ENCODE assay signal across 27 cellular contexts in the genomic region with DNA sequence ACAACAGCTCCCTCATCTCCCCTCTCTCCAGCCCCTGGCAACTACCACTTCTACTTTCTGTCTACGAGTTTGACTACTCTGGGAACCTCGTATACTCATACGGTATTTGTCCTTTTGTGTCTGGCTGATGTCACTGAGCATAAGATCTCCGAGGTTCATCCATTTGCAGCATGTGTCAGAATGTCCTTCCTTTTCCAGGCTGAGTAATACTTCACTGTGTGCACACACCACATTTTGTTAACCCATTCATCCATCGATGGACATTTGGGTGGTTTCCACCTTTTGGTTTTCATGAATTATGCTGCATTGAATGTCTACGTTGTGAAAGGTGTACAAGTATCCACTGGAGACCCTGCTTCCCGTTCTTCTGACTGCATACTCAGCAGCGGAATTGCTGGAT. TPM values are rescaled to one million over a fixed set of nuclear protein-coding genes. Genes with fewer than 3 reads are reported as not detected.
DNase-seq lines count a peak whose midpoint lies in the region; ATAC-seq, FAIRE-seq and TF ChIP-seq lines count a peak whose summit lies in the region.
"Had no signal": no experiment of that assay in that cellular context is flagged by ENCODE, and none has a peak within 500 bp of the region (broad histone marks: within the 10 kb centered on the region; RNA-seq: fewer than 3 reads in every experiment).

No MANE protein-coding gene starts in this region.

- H3K4me3 ChIP-seq in PC-3 (ENCODE audit: low read length) = no peak overlapping the region
- no peak overlapping the region for H3K4me3 ChIP-seq in astrocyte (ENCODE audit: insufficient read depth, low read depth, low read length)
- H3K4me3 ChIP-seq: BLaER1, GM12878 had no signal

- no peaks in the 10 kb centered on the region for H3F3A ChIP-seq in PC-3 (ENCODE audit: low read length, unreplicated experiment)

- H3K27me3 ChIP-seq in PC-3 (ENCODE audit: low read length) (no peaks in the 10 kb centered on the region), astrocyte (ENCODE audit: insufficient read depth, low read length) (peaks cover 6% of the 10 kb centered on the region)
- H3K27me3 ChIP-seq: BE2C had no signal

- no peak overlapping the region for H2AFZ ChIP-seq in PC-3 (ENCODE audit: low read length)
- H2AFZ ChIP-seq in astrocyte (ENCODE audit: low read depth, low read length) = no peak overlapping the region

- CTCF ChIA-PET in PC-3 (lab: Charles Lee) = no interaction called here

- H3K4me1 ChIP-seq in PC-3 (ENCODE audit: insufficient read depth, low read length) (peaks cover 10% of the 10 kb centered on the region), astrocyte (ENCODE audit: insufficient read depth, low read length) (no peaks in the 10 kb centered on the region)

- H3K4me2 ChIP-seq in PC-3 (ENCODE audit: low read length) (no peak overlapping the region), astrocyte (ENCODE audit: low read length) (no peak overlapping the region)
- H3K4me2 ChIP-seq: BLaER1 had no signal

- no peaks in the 10 kb centered on the region for H3K9me3 Mint-ChIP-seq in astrocyte (ENCODE audit: unreplicated experiment)
- H3K9me3 Mint-ChIP-seq: CD8-positive, alpha-beta memory T cell had no signal

- H3K36me3 ChIP-seq in PC-3 (ENCODE audit: low read depth, low read length) (no peaks in the 10 kb centered on the region), astrocyte (ENCODE audit: insufficient read depth, low read length) (no peaks in the 10 kb centered on the region)
- H3K36me3 ChIP-seq: BE2C, BLaER1 had no signal

- H3K9ac ChIP-seq in PC-3 (ENCODE audit: low read length) (no peak overlapping the region), astrocyte (ENCODE audit: low read length) (no peak overlapping the region)
- H3K9ac ChIP-seq: BLaER1 had no signal

- H3K79me2 ChIP-seq in PC-3 (ENCODE audit: low read length) = no peaks in the 10 kb centered on the region
- no peaks in the 10 kb centered on the region for H3K79me2 ChIP-seq in astrocyte (ENCODE audit: insufficient read depth, low read length)

- H3K27ac ChIP-seq in PC-3 (ENCODE audit: low read length) (no peak overlapping the region), astrocyte (ENCODE audit: low read depth, low read length) (no peak overlapping the region)
- H3K27ac ChIP-seq: BLaER1 had no signal

- H4K20me1 ChIP-seq in PC-3 (ENCODE audit: low read length) = no peaks in the 10 kb centered on the region
- no peaks in the 10 kb centered on the region for H4K20me1 ChIP-seq in astrocyte (ENCODE audit: insufficient read depth, low read length)
- H4K20me1 ChIP-seq: BLaER1 had no signal

- H3K27ac Mint-ChIP-seq in astrocyte (ENCODE audit: unreplicated experiment) = no peak overlapping the region
- H3K27ac Mint-ChIP-seq: CD14-positive monocyte; CD4-positive, alpha-beta memory T cell; CD4-positive, CD25-positive, alpha-beta regulatory T cell; CD8-positive, alpha-beta memory T cell had no signal

- peaks cover 62% of the 10 kb centered on the region for H3K27me3 Mint-ChIP-seq in astrocyte (ENCODE audit: low read depth, unreplicated experiment)

- DNase-seq in PC-3 = no peak
- no peak for DNase-seq in astrocyte (ENCODE audit: low read depth)
- no peak for DNase-seq in MV-4-11 (lab: John Stamatoyannopoulos, UW)
- DNase-seq: 8988T; ACHN; BE2C; C1 segment of cervical spinal cord; CD4-positive, alpha-beta memory T cell; CD4-positive, CD25-positive, alpha-beta regulatory T cell; CD8-positive, alpha-beta memory T cell; COR-L47; DMS 273 treated with DMSO at 0.1 percent for 48 hours; DMS153; DMS53; DMS79; DND-41; EL; GDM1 had no signal

- peaks cover 4% of the 10 kb centered on the region for H3K36me3 Mint-ChIP-seq in astrocyte (ENCODE audit: low read depth, unreplicated experiment)
- H3K36me3 Mint-ChIP-seq: CD14-positive monocyte; CD4-positive, alpha-beta memory T cell; CD4-positive, CD25-positive, alpha-beta regulatory T cell; CD8-positive, alpha-beta memory T cell had no signal

- H3K9me2 ChIP-seq in PC-3 (replicated peaks; ENCODE audit: low read length) = no peaks in the 10 kb centered on the region

- ATAC-seq in PC-3 (peak; percentile 53), HG02870 (IDR thresholded peaks at IDR 0.05; ENCODE audit: unreplicated experiment) (no peak), HG02970 (IDR thresholded peaks at IDR 0.05; ENCODE audit: low FRiP score, unreplicated experiment) (no peak)
- ATAC-seq: GM12878 had no signal

- no peaks in the 10 kb centered on the region for H3K4me1 Mint-ChIP-seq in astrocyte (ENCODE audit: low read depth, unreplicated experiment)
- H3K4me1 Mint-ChIP-seq: CD8-positive, alpha-beta memory T cell had no signal

- intact Hi-C loops in PC-3 (cut with micrococcal nuclease) = no loop called here

- TF ChIP-seq CTCF in PC-3 (conservative IDR thresholded peaks at IDR 0.05; ENCODE audit: low read depth, low read length) = no peak
- no peak for TF ChIP-seq CTCF in astrocyte (IDR thresholded peaks at IDR 0.05; ENCODE audit: insufficient read depth, low read depth, low read length)

- H3K4me3 Mint-ChIP-seq in astrocyte (ENCODE audit: unreplicated experiment) = no peak overlapping the region
- H3K4me3 Mint-ChIP-seq: CD14-positive monocyte; CD4-positive, alpha-beta memory T cell; CD4-positive, CD25-positive, alpha-beta regulatory T cell; CD8-positive, alpha-beta memory T cell had no signal

- no peaks in the 10 kb centered on the region for H3K9me3 ChIP-seq in PC-3 (ENCODE audit: low read length)
- no peaks in the 10 kb centered on the region for H3K9me3 ChIP-seq in astrocyte (ENCODE audit: insufficient read depth, low read depth, low read length)
- H3K9me3 ChIP-seq: BE2C, BLaER1 had no signal

- POLR2A ChIA-PET in PC-3 (lab: Charles Lee; ENCODE audit: unreplicated experiment) = no interaction called here

- FAIRE-seq in astrocyte (lab: Jason Lieb, UNC) = peak; percentile 34
- FAIRE-seq: A204.1, GM12878, GM12892, GM18507 had no signal

- BruUV-seq in PC-3 (replicated peaks; lab: Mats Ljungman, UMichigan) = no TSS peak

RNA-seq across cellular contexts. Expression of gene DLK1, which starts 24.1 kb away (rescaled TPM):
- total RNA-seq in PC-3 (2014; rRNA removed) = not detected in 2 replicates
- total RNA-seq in astrocyte = 1.3 and 2.7 TPM in 2 replicates
- total RNA-seq: A673; CD4-positive, alpha-beta memory T cell; CD4-positive, CD25-positive, alpha-beta regulatory T cell; CD8-positive, alpha-beta memory T cell had no signal
